Comparison of ENCODE assay signal across 1 cellular context in the genomic region with DNA sequence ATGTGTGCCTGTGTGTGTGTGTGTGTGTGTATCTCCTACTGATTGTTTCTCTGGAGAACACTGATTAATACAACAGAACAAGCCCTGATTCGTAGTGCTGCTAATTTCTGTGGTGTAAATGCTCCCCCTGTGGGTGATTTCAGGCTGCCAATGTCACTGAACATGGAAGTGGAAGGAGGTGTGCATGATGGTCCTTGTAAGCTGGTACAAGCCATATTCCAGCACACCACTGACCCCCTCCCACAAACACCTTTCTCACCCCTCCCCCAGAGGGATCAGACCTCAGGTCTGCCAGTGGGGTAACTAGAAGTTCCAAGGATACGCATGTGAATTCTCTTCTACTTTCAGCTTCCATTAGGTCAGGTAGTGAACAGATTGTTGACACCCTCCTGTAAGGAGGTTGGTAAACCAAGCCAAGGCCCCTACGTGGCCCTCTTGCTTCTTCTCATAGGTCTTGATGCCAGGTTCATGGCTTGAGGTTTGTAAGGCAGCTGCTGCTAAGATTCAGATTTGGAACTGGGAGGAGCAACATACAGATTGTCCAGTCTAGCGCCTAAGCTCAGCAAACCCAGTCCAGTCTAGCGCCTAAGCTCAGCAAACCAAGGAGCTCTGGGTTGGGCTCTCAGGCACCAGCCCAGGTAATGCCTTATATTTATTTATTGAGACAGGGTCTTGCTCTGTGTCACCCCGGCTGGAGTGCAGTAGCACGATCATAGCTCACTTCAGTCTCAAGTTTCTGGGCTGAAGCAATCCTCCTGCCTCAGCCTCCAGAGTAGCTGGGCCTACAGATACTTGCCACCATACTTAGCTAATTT.
TF ChIP-seq lines count a peak whose summit lies in the region.

No MANE protein-coding gene starts in this region.

TF ChIP-seq in HCT116, 20 proteins besides CTCF, POLR2A, EP300 and RAD21 (continued from another document):
- TF ChIP-seq, protein P1, sequence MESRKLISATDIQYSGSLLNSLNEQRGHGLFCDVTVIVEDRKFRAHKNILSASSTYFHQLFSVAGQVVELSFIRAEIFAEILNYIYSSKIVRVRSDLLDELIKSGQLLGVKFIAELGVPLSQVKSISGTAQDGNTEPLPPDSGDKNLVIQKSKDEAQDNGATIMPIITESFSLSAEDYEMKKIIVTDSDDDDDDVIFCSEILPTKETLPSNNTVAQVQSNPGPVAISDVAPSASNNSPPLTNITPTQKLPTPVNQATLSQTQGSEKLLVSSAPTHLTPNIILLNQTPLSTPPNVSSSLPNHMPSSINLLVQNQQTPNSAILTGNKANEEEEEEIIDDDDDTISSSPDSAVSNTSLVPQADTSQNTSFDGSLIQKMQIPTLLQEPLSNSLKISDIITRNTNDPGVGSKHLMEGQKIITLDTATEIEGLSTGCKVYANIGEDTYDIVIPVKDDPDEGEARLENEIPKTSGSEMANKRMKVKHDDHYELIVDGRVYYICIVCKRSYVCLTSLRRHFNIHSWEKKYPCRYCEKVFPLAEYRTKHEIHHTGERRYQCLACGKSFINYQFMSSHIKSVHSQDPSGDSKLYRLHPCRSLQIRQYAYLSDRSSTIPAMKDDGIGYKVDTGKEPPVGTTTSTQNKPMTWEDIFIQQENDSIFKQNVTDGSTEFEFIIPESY (IDR thresholded peaks at IDR 0.05; ENCODE audit: extremely low read depth, insufficient replicate concordance, low read length) = no peak
- TF ChIP-seq TCF7L2 (IDR thresholded peaks at IDR 0.05; ENCODE audit: borderline replicate concordance, extremely low read depth, insufficient read depth, insufficient read length) (no peak), ELF1 (IDR thresholded peaks at IDR 0.05; ENCODE audit: borderline replicate concordance, low read depth) (no peak), SIN3A (IDR thresholded peaks at IDR 0.05; ENCODE audit: low read depth) (no peak), ZNF274 (IDR thresholded peaks at IDR 0.05; ENCODE audit: low read depth, low read length) (no peak), EZH2 (IDR thresholded peaks at IDR 0.05) (no peak), SRF (IDR thresholded peaks at IDR 0.05; ENCODE audit: low read depth) (no peak), EGR1 (IDR thresholded peaks at IDR 0.05; ENCODE audit: low read depth) (no peak)
- TF ChIP-seq, protein P2, sequence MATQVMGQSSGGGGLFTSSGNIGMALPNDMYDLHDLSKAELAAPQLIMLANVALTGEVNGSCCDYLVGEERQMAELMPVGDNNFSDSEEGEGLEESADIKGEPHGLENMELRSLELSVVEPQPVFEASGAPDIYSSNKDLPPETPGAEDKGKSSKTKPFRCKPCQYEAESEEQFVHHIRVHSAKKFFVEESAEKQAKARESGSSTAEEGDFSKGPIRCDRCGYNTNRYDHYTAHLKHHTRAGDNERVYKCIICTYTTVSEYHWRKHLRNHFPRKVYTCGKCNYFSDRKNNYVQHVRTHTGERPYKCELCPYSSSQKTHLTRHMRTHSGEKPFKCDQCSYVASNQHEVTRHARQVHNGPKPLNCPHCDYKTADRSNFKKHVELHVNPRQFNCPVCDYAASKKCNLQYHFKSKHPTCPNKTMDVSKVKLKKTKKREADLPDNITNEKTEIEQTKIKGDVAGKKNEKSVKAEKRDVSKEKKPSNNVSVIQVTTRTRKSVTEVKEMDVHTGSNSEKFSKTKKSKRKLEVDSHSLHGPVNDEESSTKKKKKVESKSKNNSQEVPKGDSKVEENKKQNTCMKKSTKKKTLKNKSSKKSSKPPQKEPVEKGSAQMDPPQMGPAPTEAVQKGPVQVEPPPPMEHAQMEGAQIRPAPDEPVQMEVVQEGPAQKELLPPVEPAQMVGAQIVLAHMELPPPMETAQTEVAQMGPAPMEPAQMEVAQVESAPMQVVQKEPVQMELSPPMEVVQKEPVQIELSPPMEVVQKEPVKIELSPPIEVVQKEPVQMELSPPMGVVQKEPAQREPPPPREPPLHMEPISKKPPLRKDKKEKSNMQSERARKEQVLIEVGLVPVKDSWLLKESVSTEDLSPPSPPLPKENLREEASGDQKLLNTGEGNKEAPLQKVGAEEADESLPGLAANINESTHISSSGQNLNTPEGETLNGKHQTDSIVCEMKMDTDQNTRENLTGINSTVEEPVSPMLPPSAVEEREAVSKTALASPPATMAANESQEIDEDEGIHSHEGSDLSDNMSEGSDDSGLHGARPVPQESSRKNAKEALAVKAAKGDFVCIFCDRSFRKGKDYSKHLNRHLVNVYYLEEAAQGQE (IDR thresholded peaks at IDR 0.05; ENCODE audit: low read depth) = no peak
- TF ChIP-seq, protein P3, sequence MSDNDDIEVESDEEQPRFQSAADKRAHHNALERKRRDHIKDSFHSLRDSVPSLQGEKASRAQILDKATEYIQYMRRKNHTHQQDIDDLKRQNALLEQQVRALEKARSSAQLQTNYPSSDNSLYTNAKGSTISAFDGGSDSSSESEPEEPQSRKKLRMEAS (IDR thresholded peaks at IDR 0.05) = no peak
- TF ChIP-seq, protein P4, sequence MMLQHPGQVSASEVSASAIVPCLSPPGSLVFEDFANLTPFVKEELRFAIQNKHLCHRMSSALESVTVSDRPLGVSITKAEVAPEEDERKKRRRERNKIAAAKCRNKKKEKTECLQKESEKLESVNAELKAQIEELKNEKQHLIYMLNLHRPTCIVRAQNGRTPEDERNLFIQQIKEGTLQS (IDR thresholded peaks at IDR 0.05) = no peak
